1 cellular context compared by ENCODE assay signal in genomic region chr3:184129012-184129411, GRCh38.
TF ChIP-seq lines count a peak whose summit lies in the region.

No MANE protein-coding gene starts in this region.

TF ChIP-seq in K562, 482 proteins besides CTCF, POLR2A, EP300 and RAD21:
- no peak for TF ChIP-seq MAFG (tag; conservative IDR thresholded peaks at IDR 0.05)
- TF ChIP-seq, protein P1, sequence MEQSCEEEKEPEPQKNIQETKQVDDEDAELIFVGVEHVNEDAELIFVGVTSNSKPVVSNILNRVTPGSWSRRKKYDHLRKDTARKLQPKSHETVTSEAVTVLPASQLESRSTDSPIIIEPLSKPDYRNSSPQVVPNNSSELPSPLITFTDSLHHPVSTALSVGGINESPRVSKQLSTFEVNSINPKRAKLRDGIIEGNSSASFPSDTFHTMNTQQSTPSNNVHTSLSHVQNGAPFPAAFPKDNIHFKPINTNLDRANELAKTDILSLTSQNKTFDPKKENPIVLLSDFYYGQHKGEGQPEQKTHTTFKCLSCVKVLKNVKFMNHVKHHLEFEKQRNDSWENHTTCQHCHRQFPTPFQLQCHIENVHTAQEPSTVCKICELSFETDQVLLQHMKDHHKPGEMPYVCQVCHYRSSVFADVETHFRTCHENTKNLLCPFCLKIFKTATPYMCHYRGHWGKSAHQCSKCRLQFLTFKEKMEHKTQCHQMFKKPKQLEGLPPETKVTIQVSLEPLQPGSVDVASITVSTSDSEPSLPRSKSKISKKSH (CRISPR knock-in tag; IDR thresholded peaks at IDR 0.05), result no peak
- 0 out of 2 replicates have a peak, but pooled peaks have one; percentile 19 for TF ChIP-seq RB1 (IDR thresholded peaks at IDR 0.05; ENCODE audit: low read depth)
- no peak for TF ChIP-seq ZNF668 (CRISPR knock-in tag; IDR thresholded peaks at IDR 0.05)
- TF ChIP-seq MTA1 (IDR thresholded peaks at IDR 0.05; ENCODE audit: borderline replicate concordance), result no peak
- TF ChIP-seq ZNF184 (CRISPR knock-in tag; IDR thresholded peaks at IDR 0.05), result no peak
- no peak for TF ChIP-seq SMAD2 (IDR thresholded peaks at IDR 0.05; ENCODE audit: low read depth, low read length)
- TF ChIP-seq LCOR (CRISPR knock-in tag; IDR thresholded peaks at IDR 0.05), result 0 out of 2 replicates have a peak, but pooled peaks have one; percentile 21
- no peak for TF ChIP-seq RFX5 (IDR thresholded peaks at IDR 0.05; ENCODE audit: low read depth, low read length)
- TF ChIP-seq, protein P2, sequence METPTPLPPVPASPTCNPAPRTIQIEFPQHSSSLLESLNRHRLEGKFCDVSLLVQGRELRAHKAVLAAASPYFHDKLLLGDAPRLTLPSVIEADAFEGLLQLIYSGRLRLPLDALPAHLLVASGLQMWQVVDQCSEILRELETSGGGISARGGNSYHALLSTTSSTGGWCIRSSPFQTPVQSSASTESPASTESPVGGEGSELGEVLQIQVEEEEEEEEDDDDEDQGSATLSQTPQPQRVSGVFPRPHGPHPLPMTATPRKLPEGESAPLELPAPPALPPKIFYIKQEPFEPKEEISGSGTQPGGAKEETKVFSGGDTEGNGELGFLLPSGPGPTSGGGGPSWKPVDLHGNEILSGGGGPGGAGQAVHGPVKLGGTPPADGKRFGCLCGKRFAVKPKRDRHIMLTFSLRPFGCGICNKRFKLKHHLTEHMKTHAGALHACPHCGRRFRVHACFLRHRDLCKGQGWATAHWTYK (CRISPR knock-in tag; IDR thresholded peaks at IDR 0.05), result no peak
